ENCODE assay signal across 13 cellular contexts in genomic region chr9:130887494-130888144, GRCh38. TPM values are rescaled to one million over a fixed set of nuclear protein-coding genes. Genes with fewer than 3 reads are reported as not detected.
"Had no signal": no experiment of that assay in that cellular context is flagged by ENCODE, and none has a peak within 500 bp of the region (broad histone marks: within the 10 kb centered on the region; RNA-seq: fewer than 3 reads in every experiment).

No MANE protein-coding gene starts in this region.

- H3K27ac ChIP-seq: breast epithelium, ovary had no signal

- H3K27ac Mint-ChIP-seq: activated CD4-positive, alpha-beta T cell treated with anti-CD3 and anti-CD28 coated beads, Interleukin-2, amount 10 ng/mL, durations not matched to agents 7 days and 5 days; activated naive CD8-positive, alpha-beta T cell treated with anti-CD3 and anti-CD28 coated beads, Interleukin-2, amount 10 ng/mL, durations not matched to agents 7 days and 5 days; activated T-cell treated with anti-CD3 and anti-CD28 coated beads, Interleukin-2, amount 50 U/mL, for 72 hours; stimulated activated memory B cell treated with anti-CD40 and anti-IgM and Interleukin-4, amounts not matched to agents 10 μg/mL and 1 μg/mL and 100 μg/mL, for 72 hours; type B pancreatic cell had no signal

- H3K36me3 ChIP-seq: ovary had no signal

- H3K4me1 ChIP-seq: breast epithelium had no signal

- H3K36me3 Mint-ChIP-seq: activated naive CD8-positive, alpha-beta T cell treated with anti-CD3 and anti-CD28 coated beads, Interleukin-2, amount 10 ng/mL, durations not matched to agents 7 days and 5 days had no signal

- H3K4me3 Mint-ChIP-seq: activated CD4-positive, alpha-beta T cell treated with anti-CD3 and anti-CD28 coated beads, Interleukin-2, amount 10 ng/mL, durations not matched to agents 7 days and 5 days; activated naive CD8-positive, alpha-beta T cell treated with anti-CD3 and anti-CD28 coated beads, Interleukin-2, amount 10 ng/mL, durations not matched to agents 7 days and 5 days; activated T-cell treated with anti-CD3 and anti-CD28 coated beads, Interleukin-2, amount 50 U/mL, for 72 hours; stimulated activated memory B cell treated with anti-CD40 and anti-IgM and Interleukin-4, amounts not matched to agents 10 μg/mL and 1 μg/mL and 100 μg/mL, for 72 hours; type B pancreatic cell had no signal

- H3K4me1 Mint-ChIP-seq: activated CD4-positive, alpha-beta T cell treated with anti-CD3 and anti-CD28 coated beads, Interleukin-2, amount 10 ng/mL, durations not matched to agents 7 days and 5 days; activated naive CD8-positive, alpha-beta T cell treated with anti-CD3 and anti-CD28 coated beads, Interleukin-2, amount 10 ng/mL, durations not matched to agents 7 days and 5 days; stimulated activated memory B cell treated with anti-CD40 and anti-IgM and Interleukin-4, amounts not matched to agents 10 μg/mL and 1 μg/mL and 100 μg/mL, for 72 hours had no signal

- DNase-seq: activated CD4-positive, alpha-beta T cell treated with anti-CD3 and anti-CD28 coated beads, Interleukin-2, amount 10 ng/mL, durations not matched to agents 7 days and 5 days; activated CD8-positive, alpha-beta memory T cell treated with anti-CD3 and anti-CD28 coated beads, Interleukin-2, amount 50 U/mL, for 48 hours; activated gamma-delta T cell; activated naive CD8-positive, alpha-beta T cell treated with anti-CD3 and anti-CD28 coated beads, Interleukin-2, amount 10 ng/mL, durations not matched to agents 7 days and 5 days; activated T-cell treated with anti-CD3 and anti-CD28 coated beads, Interleukin-2, amount 50 U/mL, for 72 hours; hippocampal formation; ovary; substantia nigra had no signal

- ATAC-seq: activated T-cell treated with anti-CD3 and anti-CD28 coated beads, Interleukin-2, amount 50 U/mL, for 72 hours; stimulated activated memory B cell treated with anti-CD40 and anti-IgM and Interleukin-4, amounts not matched to agents 10 μg/mL and 1 μg/mL and 100 μg/mL, for 72 hours had no signal

- H3K27me3 ChIP-seq: breast epithelium, ovary had no signal

- H3K4me3 ChIP-seq: breast epithelium, ovary had no signal

- H3K9me3 Mint-ChIP-seq: activated CD4-positive, alpha-beta T cell treated with anti-CD3 and anti-CD28 coated beads, Interleukin-2, amount 10 ng/mL, durations not matched to agents 7 days and 5 days; activated naive CD8-positive, alpha-beta T cell treated with anti-CD3 and anti-CD28 coated beads, Interleukin-2, amount 10 ng/mL, durations not matched to agents 7 days and 5 days; activated T-cell treated with anti-CD3 and anti-CD28 coated beads, Interleukin-2, amount 50 U/mL, for 72 hours; stimulated activated memory B cell treated with anti-CD40 and anti-IgM and Interleukin-4, amounts not matched to agents 10 μg/mL and 1 μg/mL and 100 μg/mL, for 72 hours; type B pancreatic cell had no signal

- H3K9me3 ChIP-seq: breast epithelium, ovary had no signal

- H3K27me3 Mint-ChIP-seq: activated CD4-positive, alpha-beta T cell treated with anti-CD3 and anti-CD28 coated beads, Interleukin-2, amount 10 ng/mL, durations not matched to agents 7 days and 5 days; activated naive CD8-positive, alpha-beta T cell treated with anti-CD3 and anti-CD28 coated beads, Interleukin-2, amount 10 ng/mL, durations not matched to agents 7 days and 5 days; stimulated activated memory B cell treated with anti-CD40 and anti-IgM and Interleukin-4, amounts not matched to agents 10 μg/mL and 1 μg/mL and 100 μg/mL, for 72 hours; type B pancreatic cell had no signal

RNA-seq across cellular contexts. Expression of gene QRFP, which starts 9.0 kb away (rescaled TPM):
- total RNA-seq: activated CD4-positive, alpha-beta T cell treated with anti-CD3 and anti-CD28 coated beads, Interleukin-2, amount 10 ng/mL, durations not matched to agents 7 days and 5 days; activated naive CD8-positive, alpha-beta T cell treated with anti-CD3 and anti-CD28 coated beads, Interleukin-2, amount 10 ng/mL, durations not matched to agents 7 days and 5 days; activated T-cell treated with anti-CD3 and anti-CD28 coated beads, Interleukin-2, amount 50 U/mL, for 72 hours; breast epithelium; fibroblast of villous mesenchyme; lower leg skin; ovary had no signal

RNA-seq across cellular contexts. Expression of gene FIBCD1, which starts 51.4 kb away (rescaled TPM):
- total RNA-seq: activated CD4-positive, alpha-beta T cell treated with anti-CD3 and anti-CD28 coated beads, Interleukin-2, amount 10 ng/mL, durations not matched to agents 7 days and 5 days; activated naive CD8-positive, alpha-beta T cell treated with anti-CD3 and anti-CD28 coated beads, Interleukin-2, amount 10 ng/mL, durations not matched to agents 7 days and 5 days; activated T-cell treated with anti-CD3 and anti-CD28 coated beads, Interleukin-2, amount 50 U/mL, for 72 hours had no signal
